ENCODE assay signal across 22 cellular contexts in genomic region chr3:64117483-64117882, GRCh38.
"Had no signal": no experiment of that assay in that cellular context is flagged by ENCODE, and none has a peak within 500 bp of the region (broad histone marks: within the 10 kb centered on the region; RNA-seq: fewer than 3 reads in every experiment).

No MANE protein-coding gene starts in this region.

- DNase-seq: naive thymus-derived CD4-positive, alpha-beta T cell; natural killer cell; occipital lobe; ovary; right cardiac atrium; right lobe of liver; spleen; stimulated activated CD4-positive, alpha-beta T cell treated with anti-CD3 and anti-CD28 coated beads, Interleukin-12 subunit alpha, Interleukin-12 subunit beta, amount 100 ng/mL, for 4 hours; stimulated activated CD4-positive, alpha-beta T cell treated with anti-CD3 and anti-CD28 coated beads, Interleukin-1b, Interleukin-23, amount 100 ng/mL, for 48 hours; stimulated activated CD4-positive, alpha-beta T cell treated with anti-CD3 and anti-CD28 coated beads, Interleukin-4, amount 100 ng/mL, for 1 hour; stimulated activated CD4-positive, alpha-beta T cell treated with anti-CD3 and anti-CD28 coated beads, Interleukin-4, amount 100 ng/mL, for 4 hours; stimulated activated CD8-positive, alpha-beta memory T cell treated with anti-CD3 and anti-CD28 coated beads, Interleukin-4, amount 100 ng/mL, for 48 hours; stimulated activated naive CD4-positive, alpha-beta T cell; stimulated activated naive CD8-positive, alpha-beta T cell treated with anti-CD3 and anti-CD28 coated beads, Interleukin-15, amount 100 ng/mL, for 72 hours; stimulated activated naive CD8-positive, alpha-beta T cell treated with anti-CD3 and anti-CD28 coated beads, Interleukin-15, Interleukin-2, amounts not matched to agents 100 U/mL and 50 U/mL, for 24 hours; substantia nigra; testis; tibial artery; transverse colon; upper lobe of right lung; uterus had no signal

- ATAC-seq: naive thymus-derived CD4-positive, alpha-beta T cell; natural killer cell; right cardiac atrium; right lobe of liver; stimulated activated memory B cell treated with anti-CD40 and anti-IgM and Interleukin-4, amounts not matched to agents 10 μg/mL and 1 μg/mL and 100 μg/mL, for 72 hours; stimulated activated naive CD8-positive, alpha-beta T cell treated with anti-CD3 and anti-CD28 coated beads, Interleukin-15, amount 100 ng/mL, for 72 hours; stimulated activated naive CD8-positive, alpha-beta T cell treated with anti-CD3 and anti-CD28 coated beads, Interleukin-15, Interleukin-2, amounts not matched to agents 100 U/mL and 50 U/mL, for 24 hours; upper lobe of right lung had no signal
